In genomic region chr14:105536051-105536450, GRCh38 we compare ENCODE assay signal across 28 cellular contexts. TPM values are rescaled to one million over a fixed set of nuclear protein-coding genes. Genes with fewer than 3 reads are reported as not detected.
"Had no signal": no experiment of that assay in that cellular context is flagged by ENCODE, and none has a peak within 500 bp of the region (broad histone marks: within the 10 kb centered on the region; RNA-seq: fewer than 3 reads in every experiment).

No MANE protein-coding gene starts in this region.

- H3K27ac ChIP-seq: ascending aorta, breast epithelium, cardiac muscle cell, coronary artery, dorsolateral prefrontal cortex, heart left ventricle had no signal

- ATAC-seq: activated CD4-positive, alpha-beta T cell treated with anti-CD3 and anti-CD28 coated beads for 36 hours; activated CD8-positive, alpha-beta memory T cell treated with anti-CD3 and anti-CD28 coated beads, Interleukin-2, amount 10 ng/mL, durations not matched to agents 7 days and 5 days; activated CD8-positive, alpha-beta T cell treated with anti-CD3 and anti-CD28 coated beads, Interleukin-2, amount 10 ng/mL, durations not matched to agents 7 days and 5 days; esophagus mucosa had no signal

- H3K27me3 ChIP-seq: ascending aorta, cardiac muscle cell had no signal

- H3K4me1 ChIP-seq: ascending aorta, breast epithelium had no signal

- H3K36me3 ChIP-seq: ascending aorta, breast epithelium, cardiac muscle cell, heart left ventricle had no signal

- H3K4me3 ChIP-seq: ascending aorta, breast epithelium, cardiac muscle cell, coronary artery, dorsolateral prefrontal cortex, heart left ventricle had no signal

- H3K9me3 ChIP-seq: ascending aorta, breast epithelium, heart left ventricle had no signal

- DNase-seq: activated CD4-positive, alpha-beta memory T cell treated with anti-CD3 and anti-CD28 coated beads for 36 hours; activated CD4-positive, alpha-beta T cell treated with anti-CD3 and anti-CD28 coated beads for 36 hours; activated CD4-positive, alpha-beta T cell treated with anti-CD3 and anti-CD28 coated beads, Interleukin-2, amount 10 ng/mL, durations not matched to agents 24 days and 14 days; activated CD4-positive, CD25-positive, alpha-beta regulatory T cell; activated CD4-positive, CD25-positive, alpha-beta regulatory T cell treated with anti-CD3 and anti-CD28 coated beads, Interleukin-2, amount 50 U/mL, for 72 hours; activated CD8-positive, alpha-beta memory T cell treated with anti-CD3 and anti-CD28 coated beads, Interleukin-2, amount 10 ng/mL, durations not matched to agents 7 days and 5 days; activated CD8-positive, alpha-beta memory T cell treated with anti-CD3 and anti-CD28 coated beads, Interleukin-2, amount 50 U/mL, for 4 hours; activated CD8-positive, alpha-beta T cell treated with anti-CD3 and anti-CD28 coated beads, Interleukin-2, amount 10 ng/mL, durations not matched to agents 7 days and 5 days; activated effector memory CD4-positive, alpha-beta T cell treated with anti-CD3 and anti-CD28 coated beads, Interleukin-2, amount 50 U/mL, for 16 hours; activated naive CD4-positive, alpha-beta T cell treated with anti-CD3 and anti-CD28 coated beads for 36 hours; activated naive CD8-positive, alpha-beta T cell treated with anti-CD3 and anti-CD28 coated beads for 36 hours; activated T-cell treated with anti-CD3 and anti-CD28 coated beads, Interleukin-2, amount 50 U/mL, for 1 hour; activated T-cell treated with anti-CD3 and anti-CD28 coated beads, Interleukin-2, amount 50 U/mL, for 48 hours; central memory CD4-positive, alpha-beta T cell; cerebellar nuclear complex; effector memory CD4-positive, alpha-beta T cell; endodermal cell; foreskin fibroblast; glutamatergic neuron; heart left ventricle; T-helper 2 cell had no signal

RNA-seq across cellular contexts. Expression of gene CRIP1, which starts 49.4 kb away (rescaled TPM):
- total RNA-seq: frontal cortex had no signal
